ENCODE assay signal across 1 cellular context in the genomic region with DNA sequence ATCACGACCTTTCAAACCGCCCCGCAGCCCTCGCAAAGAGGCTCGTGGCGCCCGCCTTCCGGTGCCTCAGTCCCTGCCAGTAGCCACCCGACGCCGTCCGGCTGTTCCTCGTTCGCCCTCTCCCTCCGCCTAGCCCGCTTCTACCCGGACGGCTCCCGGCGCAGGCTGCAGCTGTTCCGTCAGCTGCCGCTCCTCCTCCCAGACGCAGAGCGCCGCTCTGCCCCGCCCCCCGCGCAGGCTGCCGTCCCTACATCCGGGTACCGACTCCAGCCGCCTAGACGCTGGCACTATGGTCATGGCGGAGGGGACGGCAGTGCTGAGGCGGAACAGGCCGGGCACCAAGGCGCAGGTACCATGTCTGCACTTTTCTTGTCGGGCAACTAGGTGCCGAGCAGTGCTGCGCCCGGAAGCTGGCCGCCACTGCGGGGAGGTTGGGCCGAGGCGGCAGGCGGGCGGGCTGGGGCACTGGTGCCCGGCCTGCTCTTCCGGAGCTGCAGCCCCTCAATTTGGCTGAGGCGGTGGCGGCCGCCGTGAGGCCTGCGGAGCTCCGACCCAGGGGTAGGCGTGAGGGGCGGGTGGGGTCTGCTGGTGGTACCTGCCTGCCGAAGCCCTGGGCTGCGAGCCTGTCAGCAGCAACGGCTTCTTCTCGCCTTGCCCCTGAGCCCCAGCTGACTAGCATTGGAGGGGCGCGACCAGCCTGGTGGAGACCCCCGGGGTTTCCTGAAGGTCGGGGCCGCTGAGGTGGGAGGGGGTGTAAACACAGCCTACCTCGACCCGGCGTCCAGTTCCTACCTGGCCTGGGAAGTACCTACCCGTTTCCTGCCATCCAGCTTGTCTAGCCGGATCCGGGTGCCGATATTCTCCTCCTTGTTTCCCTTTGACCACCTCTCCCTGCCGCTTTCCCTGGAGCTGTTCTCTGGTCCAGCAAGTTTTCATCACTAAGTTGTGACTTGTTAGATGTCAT.
TF ChIP-seq lines count a peak whose summit lies in the region.

A gene (plus strand): TSS at position 269 of the 964 bp plus-strand sequence. CDS start 21 bp downstream, at position 290.

TF ChIP-seq in K562, 482 proteins besides CTCF, POLR2A, EP300 and RAD21 (continued from another document and continues in another):
- TF ChIP-seq, protein P1, sequence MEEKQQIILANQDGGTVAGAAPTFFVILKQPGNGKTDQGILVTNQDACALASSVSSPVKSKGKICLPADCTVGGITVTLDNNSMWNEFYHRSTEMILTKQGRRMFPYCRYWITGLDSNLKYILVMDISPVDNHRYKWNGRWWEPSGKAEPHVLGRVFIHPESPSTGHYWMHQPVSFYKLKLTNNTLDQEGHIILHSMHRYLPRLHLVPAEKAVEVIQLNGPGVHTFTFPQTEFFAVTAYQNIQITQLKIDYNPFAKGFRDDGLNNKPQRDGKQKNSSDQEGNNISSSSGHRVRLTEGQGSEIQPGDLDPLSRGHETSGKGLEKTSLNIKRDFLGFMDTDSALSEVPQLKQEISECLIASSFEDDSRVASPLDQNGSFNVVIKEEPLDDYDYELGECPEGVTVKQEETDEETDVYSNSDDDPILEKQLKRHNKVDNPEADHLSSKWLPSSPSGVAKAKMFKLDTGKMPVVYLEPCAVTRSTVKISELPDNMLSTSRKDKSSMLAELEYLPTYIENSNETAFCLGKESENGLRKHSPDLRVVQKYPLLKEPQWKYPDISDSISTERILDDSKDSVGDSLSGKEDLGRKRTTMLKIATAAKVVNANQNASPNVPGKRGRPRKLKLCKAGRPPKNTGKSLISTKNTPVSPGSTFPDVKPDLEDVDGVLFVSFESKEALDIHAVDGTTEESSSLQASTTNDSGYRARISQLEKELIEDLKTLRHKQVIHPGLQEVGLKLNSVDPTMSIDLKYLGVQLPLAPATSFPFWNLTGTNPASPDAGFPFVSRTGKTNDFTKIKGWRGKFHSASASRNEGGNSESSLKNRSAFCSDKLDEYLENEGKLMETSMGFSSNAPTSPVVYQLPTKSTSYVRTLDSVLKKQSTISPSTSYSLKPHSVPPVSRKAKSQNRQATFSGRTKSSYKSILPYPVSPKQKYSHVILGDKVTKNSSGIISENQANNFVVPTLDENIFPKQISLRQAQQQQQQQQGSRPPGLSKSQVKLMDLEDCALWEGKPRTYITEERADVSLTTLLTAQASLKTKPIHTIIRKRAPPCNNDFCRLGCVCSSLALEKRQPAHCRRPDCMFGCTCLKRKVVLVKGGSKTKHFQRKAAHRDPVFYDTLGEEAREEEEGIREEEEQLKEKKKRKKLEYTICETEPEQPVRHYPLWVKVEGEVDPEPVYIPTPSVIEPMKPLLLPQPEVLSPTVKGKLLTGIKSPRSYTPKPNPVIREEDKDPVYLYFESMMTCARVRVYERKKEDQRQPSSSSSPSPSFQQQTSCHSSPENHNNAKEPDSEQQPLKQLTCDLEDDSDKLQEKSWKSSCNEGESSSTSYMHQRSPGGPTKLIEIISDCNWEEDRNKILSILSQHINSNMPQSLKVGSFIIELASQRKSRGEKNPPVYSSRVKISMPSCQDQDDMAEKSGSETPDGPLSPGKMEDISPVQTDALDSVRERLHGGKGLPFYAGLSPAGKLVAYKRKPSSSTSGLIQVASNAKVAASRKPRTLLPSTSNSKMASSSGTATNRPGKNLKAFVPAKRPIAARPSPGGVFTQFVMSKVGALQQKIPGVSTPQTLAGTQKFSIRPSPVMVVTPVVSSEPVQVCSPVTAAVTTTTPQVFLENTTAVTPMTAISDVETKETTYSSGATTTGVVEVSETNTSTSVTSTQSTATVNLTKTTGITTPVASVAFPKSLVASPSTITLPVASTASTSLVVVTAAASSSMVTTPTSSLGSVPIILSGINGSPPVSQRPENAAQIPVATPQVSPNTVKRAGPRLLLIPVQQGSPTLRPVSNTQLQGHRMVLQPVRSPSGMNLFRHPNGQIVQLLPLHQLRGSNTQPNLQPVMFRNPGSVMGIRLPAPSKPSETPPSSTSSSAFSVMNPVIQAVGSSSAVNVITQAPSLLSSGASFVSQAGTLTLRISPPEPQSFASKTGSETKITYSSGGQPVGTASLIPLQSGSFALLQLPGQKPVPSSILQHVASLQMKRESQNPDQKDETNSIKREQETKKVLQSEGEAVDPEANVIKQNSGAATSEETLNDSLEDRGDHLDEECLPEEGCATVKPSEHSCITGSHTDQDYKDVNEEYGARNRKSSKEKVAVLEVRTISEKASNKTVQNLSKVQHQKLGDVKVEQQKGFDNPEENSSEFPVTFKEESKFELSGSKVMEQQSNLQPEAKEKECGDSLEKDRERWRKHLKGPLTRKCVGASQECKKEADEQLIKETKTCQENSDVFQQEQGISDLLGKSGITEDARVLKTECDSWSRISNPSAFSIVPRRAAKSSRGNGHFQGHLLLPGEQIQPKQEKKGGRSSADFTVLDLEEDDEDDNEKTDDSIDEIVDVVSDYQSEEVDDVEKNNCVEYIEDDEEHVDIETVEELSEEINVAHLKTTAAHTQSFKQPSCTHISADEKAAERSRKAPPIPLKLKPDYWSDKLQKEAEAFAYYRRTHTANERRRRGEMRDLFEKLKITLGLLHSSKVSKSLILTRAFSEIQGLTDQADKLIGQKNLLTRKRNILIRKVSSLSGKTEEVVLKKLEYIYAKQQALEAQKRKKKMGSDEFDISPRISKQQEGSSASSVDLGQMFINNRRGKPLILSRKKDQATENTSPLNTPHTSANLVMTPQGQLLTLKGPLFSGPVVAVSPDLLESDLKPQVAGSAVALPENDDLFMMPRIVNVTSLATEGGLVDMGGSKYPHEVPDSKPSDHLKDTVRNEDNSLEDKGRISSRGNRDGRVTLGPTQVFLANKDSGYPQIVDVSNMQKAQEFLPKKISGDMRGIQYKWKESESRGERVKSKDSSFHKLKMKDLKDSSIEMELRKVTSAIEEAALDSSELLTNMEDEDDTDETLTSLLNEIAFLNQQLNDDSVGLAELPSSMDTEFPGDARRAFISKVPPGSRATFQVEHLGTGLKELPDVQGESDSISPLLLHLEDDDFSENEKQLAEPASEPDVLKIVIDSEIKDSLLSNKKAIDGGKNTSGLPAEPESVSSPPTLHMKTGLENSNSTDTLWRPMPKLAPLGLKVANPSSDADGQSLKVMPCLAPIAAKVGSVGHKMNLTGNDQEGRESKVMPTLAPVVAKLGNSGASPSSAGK (IDR thresholded peaks at IDR 0.05) = peak; percentile 91
- TF ChIP-seq EZH2 (IDR thresholded peaks at IDR 0.05; ENCODE audit: borderline replicate concordance, low read depth, low read length) (no peak), MEIS2 (IDR thresholded peaks at IDR 0.05; ENCODE audit: partially characterized antibody) (peak; percentile 55), RNF2 (IDR thresholded peaks at IDR 0.05) (peak; percentile 91), KLF13 (tag; IDR thresholded peaks at IDR 0.05; ENCODE audit: borderline replicate concordance, low read depth) (peak; percentile 89; the same call in 1 of the 2 replicates), SMAD4 (CRISPR knock-in tag; conservative IDR thresholded peaks at IDR 0.05) (peak; percentile 90), HLTF (IDR thresholded peaks at IDR 0.05) (no peak), TCFL5 (CRISPR knock-in tag; conservative IDR thresholded peaks at IDR 0.05) (no peak), KAT7 (CRISPR knock-in tag; IDR thresholded peaks at IDR 0.05; ENCODE audit: borderline replicate concordance) (peak; percentile 32; the same call in 1 of the 2 replicates), ZC3H4 (CRISPR knock-in tag; IDR thresholded peaks at IDR 0.05; ENCODE audit: borderline replicate concordance) (peak; percentile 66; the same call in 1 of the 2 replicates), KLF10 (CRISPR knock-in tag; IDR thresholded peaks at IDR 0.05) (no peak), TCF3 (CRISPR knock-in tag; IDR thresholded peaks at IDR 0.05) (0 out of 2 replicates have a peak, but pooled peaks have one; percentile 4), SNIP1 (IDR thresholded peaks at IDR 0.05; ENCODE audit: low read depth) (no peak), FOXK2 (conservative IDR thresholded peaks at IDR 0.05 in 1 of 2, IDR thresholded peaks at IDR 0.05 in 1 of 2; ENCODE audit: low read depth in 2 of 2) (peak in 1 of 2 experiments; percentile 45; a peak in 1 of 4 replicates)
- TF ChIP-seq, protein P2, sequence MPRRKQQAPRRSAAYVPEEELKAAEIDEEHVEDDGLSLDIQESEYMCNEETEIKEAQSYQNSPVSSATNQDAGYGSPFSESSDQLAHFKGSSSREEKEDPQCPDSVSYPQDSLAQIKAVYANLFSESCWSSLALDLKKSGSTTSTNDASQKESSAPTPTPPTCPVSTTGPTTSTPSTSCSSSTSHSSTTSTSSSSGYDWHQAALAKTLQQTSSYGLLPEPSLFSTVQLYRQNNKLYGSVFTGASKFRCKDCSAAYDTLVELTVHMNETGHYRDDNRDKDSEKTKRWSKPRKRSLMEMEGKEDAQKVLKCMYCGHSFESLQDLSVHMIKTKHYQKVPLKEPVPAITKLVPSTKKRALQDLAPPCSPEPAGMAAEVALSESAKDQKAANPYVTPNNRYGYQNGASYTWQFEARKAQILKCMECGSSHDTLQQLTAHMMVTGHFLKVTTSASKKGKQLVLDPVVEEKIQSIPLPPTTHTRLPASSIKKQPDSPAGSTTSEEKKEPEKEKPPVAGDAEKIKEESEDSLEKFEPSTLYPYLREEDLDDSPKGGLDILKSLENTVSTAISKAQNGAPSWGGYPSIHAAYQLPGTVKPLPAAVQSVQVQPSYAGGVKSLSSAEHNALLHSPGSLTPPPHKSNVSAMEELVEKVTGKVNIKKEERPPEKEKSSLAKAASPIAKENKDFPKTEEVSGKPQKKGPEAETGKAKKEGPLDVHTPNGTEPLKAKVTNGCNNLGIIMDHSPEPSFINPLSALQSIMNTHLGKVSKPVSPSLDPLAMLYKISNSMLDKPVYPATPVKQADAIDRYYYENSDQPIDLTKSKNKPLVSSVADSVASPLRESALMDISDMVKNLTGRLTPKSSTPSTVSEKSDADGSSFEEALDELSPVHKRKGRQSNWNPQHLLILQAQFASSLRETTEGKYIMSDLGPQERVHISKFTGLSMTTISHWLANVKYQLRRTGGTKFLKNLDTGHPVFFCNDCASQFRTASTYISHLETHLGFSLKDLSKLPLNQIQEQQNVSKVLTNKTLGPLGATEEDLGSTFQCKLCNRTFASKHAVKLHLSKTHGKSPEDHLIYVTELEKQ (CRISPR knock-in tag; IDR thresholded peaks at IDR 0.05) = no peak
- TF ChIP-seq, protein P3, sequence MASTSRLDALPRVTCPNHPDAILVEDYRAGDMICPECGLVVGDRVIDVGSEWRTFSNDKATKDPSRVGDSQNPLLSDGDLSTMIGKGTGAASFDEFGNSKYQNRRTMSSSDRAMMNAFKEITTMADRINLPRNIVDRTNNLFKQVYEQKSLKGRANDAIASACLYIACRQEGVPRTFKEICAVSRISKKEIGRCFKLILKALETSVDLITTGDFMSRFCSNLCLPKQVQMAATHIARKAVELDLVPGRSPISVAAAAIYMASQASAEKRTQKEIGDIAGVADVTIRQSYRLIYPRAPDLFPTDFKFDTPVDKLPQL (IDR thresholded peaks at IDR 0.05; ENCODE audit: extremely low read depth, insufficient read length) = no peak
- TF ChIP-seq, protein P4, sequence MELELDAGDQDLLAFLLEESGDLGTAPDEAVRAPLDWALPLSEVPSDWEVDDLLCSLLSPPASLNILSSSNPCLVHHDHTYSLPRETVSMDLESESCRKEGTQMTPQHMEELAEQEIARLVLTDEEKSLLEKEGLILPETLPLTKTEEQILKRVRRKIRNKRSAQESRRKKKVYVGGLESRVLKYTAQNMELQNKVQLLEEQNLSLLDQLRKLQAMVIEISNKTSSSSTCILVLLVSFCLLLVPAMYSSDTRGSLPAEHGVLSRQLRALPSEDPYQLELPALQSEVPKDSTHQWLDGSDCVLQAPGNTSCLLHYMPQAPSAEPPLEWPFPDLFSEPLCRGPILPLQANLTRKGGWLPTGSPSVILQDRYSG (tag; conservative IDR thresholded peaks at IDR 0.05; ENCODE audit: low read depth) = no peak
- TF ChIP-seq, protein P5, sequence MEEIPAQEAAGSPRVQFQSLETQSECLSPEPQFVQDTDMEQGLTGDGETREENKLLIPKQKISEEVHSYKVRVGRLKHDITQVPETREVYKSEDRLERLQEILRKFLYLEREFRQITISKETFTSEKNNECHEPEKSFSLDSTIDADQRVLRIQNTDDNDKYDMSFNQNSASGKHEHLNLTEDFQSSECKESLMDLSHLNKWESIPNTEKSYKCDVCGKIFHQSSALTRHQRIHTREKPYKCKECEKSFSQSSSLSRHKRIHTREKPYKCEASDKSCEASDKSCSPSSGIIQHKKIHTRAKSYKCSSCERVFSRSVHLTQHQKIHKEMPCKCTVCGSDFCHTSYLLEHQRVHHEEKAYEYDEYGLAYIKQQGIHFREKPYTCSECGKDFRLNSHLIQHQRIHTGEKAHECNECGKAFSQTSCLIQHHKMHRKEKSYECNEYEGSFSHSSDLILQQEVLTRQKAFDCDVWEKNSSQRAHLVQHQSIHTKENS (CRISPR knock-in tag; IDR thresholded peaks at IDR 0.05) = no peak
- TF ChIP-seq, protein P6, sequence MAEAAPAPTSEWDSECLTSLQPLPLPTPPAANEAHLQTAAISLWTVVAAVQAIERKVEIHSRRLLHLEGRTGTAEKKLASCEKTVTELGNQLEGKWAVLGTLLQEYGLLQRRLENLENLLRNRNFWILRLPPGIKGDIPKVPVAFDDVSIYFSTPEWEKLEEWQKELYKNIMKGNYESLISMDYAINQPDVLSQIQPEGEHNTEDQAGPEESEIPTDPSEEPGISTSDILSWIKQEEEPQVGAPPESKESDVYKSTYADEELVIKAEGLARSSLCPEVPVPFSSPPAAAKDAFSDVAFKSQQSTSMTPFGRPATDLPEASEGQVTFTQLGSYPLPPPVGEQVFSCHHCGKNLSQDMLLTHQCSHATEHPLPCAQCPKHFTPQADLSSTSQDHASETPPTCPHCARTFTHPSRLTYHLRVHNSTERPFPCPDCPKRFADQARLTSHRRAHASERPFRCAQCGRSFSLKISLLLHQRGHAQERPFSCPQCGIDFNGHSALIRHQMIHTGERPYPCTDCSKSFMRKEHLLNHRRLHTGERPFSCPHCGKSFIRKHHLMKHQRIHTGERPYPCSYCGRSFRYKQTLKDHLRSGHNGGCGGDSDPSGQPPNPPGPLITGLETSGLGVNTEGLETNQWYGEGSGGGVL (CRISPR knock-in tag; IDR thresholded peaks at IDR 0.05) = no peak
- TF ChIP-seq, protein P7, sequence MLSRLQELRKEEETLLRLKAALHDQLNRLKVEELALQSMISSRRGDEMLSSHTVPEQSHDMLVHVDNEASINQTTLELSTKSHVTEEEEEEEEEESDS (CRISPR knock-in tag; IDR thresholded peaks at IDR 0.05) = no peak
